21 cellular contexts compared by ENCODE assay signal in the genomic region with DNA sequence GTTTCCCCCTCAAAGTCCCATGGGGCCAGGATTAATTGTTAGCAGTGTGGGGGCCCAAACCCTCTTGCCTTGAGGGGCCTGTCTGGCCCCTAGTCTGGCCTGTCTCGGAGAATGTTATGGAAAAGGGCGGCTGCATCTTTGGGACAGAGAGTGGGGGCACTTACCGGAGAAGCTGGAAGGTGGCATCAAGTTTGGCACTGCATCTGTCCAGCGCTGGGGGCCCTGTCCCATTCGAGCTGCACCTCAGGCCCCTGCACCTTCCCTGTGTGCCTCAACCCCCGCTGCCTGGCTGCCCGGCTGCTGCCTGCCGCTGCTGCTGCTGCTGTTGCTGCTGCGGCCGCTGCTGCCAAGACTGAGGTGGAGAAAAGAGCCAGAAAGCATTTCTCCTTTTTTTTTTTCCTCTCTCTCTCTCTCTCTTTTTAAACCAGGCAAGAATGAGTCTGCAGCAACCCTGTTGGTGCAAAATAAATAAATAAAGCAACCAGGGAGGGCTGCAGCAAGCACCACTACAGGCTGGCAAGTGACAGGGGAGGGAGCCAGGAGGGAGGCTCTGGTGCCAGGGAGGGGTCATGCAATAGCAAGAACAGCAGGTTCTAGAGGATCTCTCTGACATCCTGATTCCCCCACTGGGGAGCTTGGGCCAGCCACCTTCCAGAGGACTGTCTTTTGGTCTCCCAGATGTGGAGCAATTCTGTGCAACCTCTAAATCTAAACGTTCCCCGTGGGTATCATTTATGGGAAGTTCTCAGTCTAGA. TPM values are rescaled to one million over a fixed set of nuclear protein-coding genes. Genes with fewer than 3 reads are reported as not detected.
DNase-seq lines count a peak whose midpoint lies in the region; ATAC-seq and TF ChIP-seq lines count a peak whose summit lies in the region.
"Had no signal": no experiment of that assay in that cellular context is flagged by ENCODE, and none has a peak within 500 bp of the region (broad histone marks: within the 10 kb centered on the region; RNA-seq: fewer than 3 reads in every experiment).

LINGO4 (minus strand) TSS at position 354 of the 755 bp plus-strand sequence. CDS start 2,715 bp downstream, outside the sequence.

- H3K27me3 ChIP-seq in CD8-positive, alpha-beta memory T cell (ENCODE audit: insufficient read depth, low read length, poor library complexity, severe bottlenecking) = no peaks in the 10 kb centered on the region
- H3K27me3 ChIP-seq in H7 (ENCODE audit: control insufficient read depth, insufficient read depth, low read length) = peaks cover 2% of the 10 kb centered on the region; the same call in 1 of the 2 replicates
- peaks cover 0 to 43% (median 0%) of the 10 kb centered on the region in 3 donors for H3K27me3 ChIP-seq in sigmoid colon

- no peaks in the 10 kb centered on the region for H3K9me3 Mint-ChIP-seq in CD8-positive, alpha-beta memory T cell
- H3K9me3 Mint-ChIP-seq in endothelial cell (ENCODE audit: unreplicated experiment) = no peaks in the 10 kb centered on the region
- H3K9me3 Mint-ChIP-seq: IgD-negative memory B cell had no signal

- ATAC-seq in GM19395 (IDR thresholded peaks at IDR 0.05; ENCODE audit: unreplicated experiment) = no peak

- H3K27ac Mint-ChIP-seq in CD8-positive, alpha-beta memory T cell = peak within 1 kb of the TSS in 6 of 8 donors; percentile 27 to 88 (median 72)
- H3K27ac Mint-ChIP-seq in endothelial cell (ENCODE audit: unreplicated experiment) = peak within 1 kb of the TSS; percentile 61

- H3K36me3 Mint-ChIP-seq in CD8-positive, alpha-beta memory T cell = no peaks in the 10 kb centered on the region
- peaks cover 10% of the 10 kb centered on the region for H3K36me3 Mint-ChIP-seq in endothelial cell (ENCODE audit: low read depth, unreplicated experiment)
- H3K36me3 Mint-ChIP-seq: IgD-negative memory B cell had no signal

- TF ChIP-seq CTCF in endothelial cell (IDR thresholded peaks at IDR 0.05; ENCODE audit: unreplicated experiment) = no peak
- TF ChIP-seq CTCF in sigmoid colon (IDR thresholded peaks at IDR 0.05) = no peak

- no peak within 1 kb of the TSS for H3K4me3 Mint-ChIP-seq in CD8-positive, alpha-beta memory T cell
- no peak within 1 kb of the TSS for H3K4me3 Mint-ChIP-seq in endothelial cell (ENCODE audit: unreplicated experiment)

- CTCF ChIA-PET in CD8-positive, alpha-beta memory T cell (lab: Charles Lee) = no interaction called here

- peaks cover 6 to 10% (median 6%) of the 10 kb centered on the region in 3 donors for H3K4me1 Mint-ChIP-seq in CD8-positive, alpha-beta memory T cell
- H3K4me1 Mint-ChIP-seq in endothelial cell (ENCODE audit: unreplicated experiment) = peaks cover 39% of the 10 kb centered on the region

- WGBS in sigmoid colon, 2 donors = 60 to 70% methylated on average over 12 of the region's 12 CpGs

- intact Hi-C loops in sigmoid colon (cut with DNase I) = no loop called here

- H3K4me3 ChIP-seq in CD8-positive, alpha-beta memory T cell (ENCODE audit: low read length) = no peak within 1 kb of the TSS
- H3K4me3 ChIP-seq in H7 (ENCODE audit: insufficient read depth, low read depth, low read length) (no peak within 1 kb of the TSS), sigmoid colon (no peak within 1 kb of the TSS)

- H3K27ac ChIP-seq in CD8-positive, alpha-beta memory T cell (ENCODE audit: low read depth, low read length) = no peak within 1 kb of the TSS
- H3K27ac ChIP-seq in sigmoid colon = no peak within 1 kb of the TSS

- peaks cover 5% of the 10 kb centered on the region in 2 donors for H3K27me3 Mint-ChIP-seq in CD8-positive, alpha-beta memory T cell
- peaks cover 11% of the 10 kb centered on the region for H3K27me3 Mint-ChIP-seq in endothelial cell (ENCODE audit: unreplicated experiment)

- H3K9me3 ChIP-seq in CD8-positive, alpha-beta memory T cell (ENCODE audit: low read length) = no peaks in the 10 kb centered on the region
- H3K9me3 ChIP-seq in sigmoid colon = no peaks in the 10 kb centered on the region

- POLR2A ChIA-PET in CD8-positive, alpha-beta memory T cell (lab: Charles Lee) = no interaction called here

- TF ChIP-seq EP300 in sigmoid colon (IDR thresholded peaks at IDR 0.05) = no peak

- H3K4me1 ChIP-seq in CD8-positive, alpha-beta memory T cell (ENCODE audit: insufficient read depth, low read length) = no peaks in the 10 kb centered on the region
- no peaks in the 10 kb centered on the region for H3K4me1 ChIP-seq in sigmoid colon

- no peak for TF ChIP-seq POLR2A in sigmoid colon (IDR thresholded peaks at IDR 0.05)

- H3K36me3 ChIP-seq in CD8-positive, alpha-beta memory T cell (ENCODE audit: insufficient read depth, low read length) = no peaks in the 10 kb centered on the region
- no peaks in the 10 kb centered on the region for H3K36me3 ChIP-seq in H7 (replicated peaks; ENCODE audit: control insufficient read depth, insufficient read depth, low read length)
- no peaks in the 10 kb centered on the region for H3K36me3 ChIP-seq in sigmoid colon

- DNase-seq in CD8-positive, alpha-beta memory T cell = no peak
- DNase-seq in H7 (peak; percentile 28), endothelial cell (ENCODE audit: low spot score) (no peak), sigmoid colon (peak; percentile 22), NCI-H1048 (lab: John Stamatoyannopoulos, UW) (no peak), NCI-H345 treated with DMSO at 0.1 percent for 48 hours (lab: John Stamatoyannopoulos, UW; ENCODE audit: unreplicated experiment) (no peak)
- DNase-seq: EL; Kasumi-1; MM.1S; NCI-H1105; NCI-H1694 treated with DMSO at 0.1 percent for 48 hours; NCI-H446; NCI-H69; NK-92 treated with Interleukin-12 subunit alpha and Interleukin-12 subunit beta, amount 100 ng/mL, for 24 hours; RPMI8226; SIG-M5 had no signal

RNA-seq across cellular contexts. Expression of gene LINGO4, which starts in this region (rescaled TPM):
- under 1 TPM in 1 of 2 experiments, not detected in 1; 0.09 TPM for total RNA-seq in CD8-positive, alpha-beta memory T cell
- 0.28 TPM for polyA plus RNA-seq in CD8-positive, alpha-beta memory T cell
- 0.07 TPM in 1 of 2 replicates, not detected in the other for total RNA-seq in H7 (2014; rRNA removed; shearing (Covaris generic))
- total RNA-seq in endothelial cell (ENCODE audit: unreplicated experiment) (0.13 TPM), sigmoid colon (under 1 TPM in 1 of 4 donors, not detected in 3; 0.16 TPM)
- under 1 TPM in 1 of 3 donors, not detected in 2; 0.13 TPM for polyA plus RNA-seq in sigmoid colon
- total RNA-seq: H4, HT1080 had no signal
- polyA plus RNA-seq: BJ, IgD-negative memory B cell had no signal

Comparison
In these comparisons a context has a peak if more than half of its experiments do, and no peak if none do; other contexts are left out.
1. Peak in DNase-seq in H7; RNA of the gene not detected or under 1 TPM.
2. Peak in DNase-seq in sigmoid colon; RNA of the gene not detected or under 1 TPM.